8 cellular contexts compared by ENCODE assay signal in the genomic region with DNA sequence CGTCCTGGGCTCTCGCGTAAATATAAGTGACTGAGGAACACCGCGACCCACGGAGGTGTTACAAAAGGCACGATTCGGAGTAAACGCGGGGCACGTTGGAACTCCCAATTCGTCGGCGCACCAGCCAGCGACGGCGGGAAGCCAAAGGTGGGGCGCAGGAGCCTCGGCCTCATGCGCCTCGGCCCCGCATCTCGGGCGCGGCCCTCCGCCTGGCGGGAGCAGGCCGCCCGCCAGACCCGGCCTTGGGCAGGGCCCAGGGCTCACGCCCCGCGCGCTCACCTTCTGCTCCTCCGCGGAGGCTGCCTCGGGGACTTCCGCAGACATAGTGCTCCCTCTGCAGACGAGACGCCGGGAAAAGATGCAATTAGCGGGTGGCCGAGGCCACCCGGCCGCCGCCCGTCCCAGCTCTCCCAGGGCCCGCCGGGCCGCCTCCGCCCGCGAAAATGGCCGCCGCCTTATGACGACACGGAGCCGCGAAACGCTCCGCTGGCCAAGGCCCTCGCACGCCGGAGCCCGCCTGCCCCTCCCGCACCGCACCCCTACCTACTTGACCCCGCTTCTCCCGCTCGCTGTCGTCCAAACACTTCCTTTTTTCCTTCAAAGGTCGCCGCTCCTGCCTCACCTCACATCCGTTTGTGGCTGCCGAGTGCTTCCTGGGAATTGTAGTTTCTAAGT. TPM values are rescaled to one million over a fixed set of nuclear protein-coding genes. Genes with fewer than 3 reads are reported as not detected.
DNase-seq lines count a peak whose midpoint lies in the region; ATAC-seq, FAIRE-seq and TF ChIP-seq lines count a peak whose summit lies in the region.

Gene ARPP19 (minus strand): TSS at position 462 of the 675 bp plus-strand sequence. CDS start 138 bp downstream, at position 324.

- peaks cover 17 to 34% (median 27%) of the 10 kb centered on the region in 10 experiments for H3K4me1 ChIP-seq in BLaER1 treated with 17β-estradiol and CSF1 and Interleukin-3, amounts not matched to agents 10 nM and 100 nM
- H3K4me1 ChIP-seq in HepG2 (ENCODE audit: insufficient read depth, low read length): peaks cover 49% of the 10 kb centered on the region

- H2AFZ ChIP-seq in HepG2 (ENCODE audit: low read length): peak within 1 kb of the TSS; percentile 94

- no peak for TF ChIP-seq RAD21 in HepG2 (CRISPR knock-in tag; IDR thresholded peaks at IDR 0.05)

- no peaks in the 10 kb centered on the region for H3K9me3 Mint-ChIP-seq in dendritic cell treated with granulocyte-macrophage colony-stimulating factor and Interleukin-4, amounts not matched to agents 40 ng/mL and 50 ng/mL, for 4 days

- peak within 1 kb of the TSS; percentile 82 to 99 (median 91) for H3K4me2 ChIP-seq in BLaER1 treated with 17β-estradiol and CSF1 and Interleukin-3, amounts not matched to agents 10 nM and 100 nM
- peak within 1 kb of the TSS; percentile 88 for H3K4me2 ChIP-seq in HepG2 (ENCODE audit: low read depth, low read length)

- peak within 1 kb of the TSS; percentile 90 for H3K4me3 Mint-ChIP-seq in dendritic cell treated with granulocyte-macrophage colony-stimulating factor and Interleukin-4, amounts not matched to agents 40 ng/mL and 50 ng/mL, for 4 days

- peaks cover 49% of the 10 kb centered on the region for H3K79me2 ChIP-seq in HepG2 (ENCODE audit: insufficient read depth, low read length)

- peak; percentile 84 for FAIRE-seq in HepG2 (lab: Jason Lieb, UNC)

- H3K27ac Mint-ChIP-seq in dendritic cell treated with granulocyte-macrophage colony-stimulating factor and Interleukin-4, amounts not matched to agents 40 ng/mL and 50 ng/mL, for 4 days: peak within 1 kb of the TSS; percentile 98

- CTCF ChIA-PET in HepG2 (lab: Yijun Ruan, JAX; ENCODE audit: low intra/inter-chr PET ratio, low total read pairs): no interaction called here

- peaks cover 0 to 25% (median 15%) of the 10 kb centered on the region in 11 experiments; a peak in 16 of 22 replicates for H3K36me3 ChIP-seq in BLaER1 treated with 17β-estradiol and CSF1 and Interleukin-3, amounts not matched to agents 10 nM and 100 nM
- H3K36me3 ChIP-seq in HepG2 (replicated peaks in 1 of 2; ENCODE audit: control insufficient read depth in 1 of 2, insufficient read depth in 2 of 2, low read length in 2 of 2): peaks cover 0 to 3% of the 10 kb centered on the region in 2 experiments; a peak in 1 of 5 replicates

- no peaks in the 10 kb centered on the region; a peak in 1 of 22 replicates for H3K9me3 ChIP-seq in BLaER1 treated with 17β-estradiol and CSF1 and Interleukin-3, amounts not matched to agents 10 nM and 100 nM (replicated peaks in 1 of 11)
- H3K9me3 ChIP-seq in HepG2 (ENCODE audit: low read length): no peaks in the 10 kb centered on the region

- WGBS in HepG2 (ENCODE audit: low lambda C conversion rate): under 1% methylated on average over 41 of the region's 75 CpGs

- no TSS peak for BruUV-seq in HepG2 (replicated peaks; lab: Mats Ljungman, UMichigan)

- H3K27me3 ChIP-seq in BLaER1 treated with 17β-estradiol and CSF1 and Interleukin-3, amounts not matched to agents 10 nM and 100 nM: no peaks in the 10 kb centered on the region
- H3K27me3 ChIP-seq in HepG2 (ENCODE audit: control insufficient read depth in 1 of 2, insufficient read depth in 2 of 2, low read length in 2 of 2): no peaks in the 10 kb centered on the region; a peak in 1 of 5 replicates

- in situ Hi-C loops in HepG2 (cut with HindIII; ENCODE audit: extremely low pct_ligation_motif_present, low pct_unique_long_range_greater_than_20kb): no loop called here

- POLR2A ChIA-PET in HepG2 (lab: Yijun Ruan, JAX): interaction anchor here (0.8 to 1.6 kb wide), 3 partner anchors 40 to 312 kb away, joined by 3 to 4 read pairs (median 3); partner anchors contain the start of gene MYO5A

- peak within 1 kb of the TSS; percentile 90 to 98 (median 95) for H3K9ac ChIP-seq in BLaER1 treated with 17β-estradiol and CSF1 and Interleukin-3, amounts not matched to agents 10 nM and 100 nM
- H3K9ac ChIP-seq in HepG2 (ENCODE audit: insufficient read depth, low read depth, low read length): peak within 1 kb of the TSS; percentile 94

- ATAC-seq in GM19328 (IDR thresholded peaks at IDR 0.05; ENCODE audit: unreplicated experiment) (peak; percentile 66), HG03520 (IDR thresholded peaks at IDR 0.05; ENCODE audit: unreplicated experiment) (peak; percentile 49), HepG2 (peak; percentile 93)

- TF ChIP-seq EP300 in HepG2 (IDR thresholded peaks at IDR 0.05; ENCODE audit: low read depth in 2 of 2, low read length in 2 of 2) (peak in 1 of 2 experiments; percentile 60; a peak in 1 of 4 replicates), HepG2 (CRISPR knock-in tag; IDR thresholded peaks at IDR 0.05; ENCODE audit: borderline replicate concordance) (0 out of 2 replicates have a peak, but pooled peaks have one; percentile 25)

- H3K36me3 Mint-ChIP-seq in dendritic cell treated with granulocyte-macrophage colony-stimulating factor and Interleukin-4, amounts not matched to agents 40 ng/mL and 50 ng/mL, for 4 days (ENCODE audit: low read depth): peaks cover 14% of the 10 kb centered on the region

- TF ChIP-seq CTCF in HepG2 (CRISPR knock-in tag; IDR thresholded peaks at IDR 0.05): no peak

- intact Hi-C loops in dendritic cell treated with granulocyte-macrophage colony-stimulating factor and Interleukin-4, amounts not matched to agents 40 ng/mL and 50 ng/mL, for 4 days (cut with micrococcal nuclease): loop anchor here (5.0 kb wide), 1 partner anchor 41 kb away; the partner anchor contains the start of gene MYO5A
- intact Hi-C loops in HepG2 (cut with micrococcal nuclease; ENCODE audit: unreplicated experiment): loop anchor here (2.0 to 5.0 kb wide), 3 partner anchors 110 to 311 kb away; partner anchors contain the start of gene ATOSA

- peak within 1 kb of the TSS; percentile 90 to 97 (median 94) for H3K27ac ChIP-seq in BLaER1 treated with 17β-estradiol and CSF1 and Interleukin-3, amounts not matched to agents 10 nM and 100 nM
- H3K27ac ChIP-seq in HepG2 (ENCODE audit: extremely low read length, insufficient read depth, low read length): peak within 1 kb of the TSS; percentile 87

- H3K4me3 ChIP-seq in BLaER1 treated with 17β-estradiol and CSF1 and Interleukin-3, amounts not matched to agents 10 nM and 100 nM: peak within 1 kb of the TSS; percentile 63 to 91 (median 81)
- H3K4me3 ChIP-seq in HepG2 (replicated peaks in 1 of 3; ENCODE audit: insufficient read depth in 1 of 3, low read depth in 2 of 3, low read length in 3 of 3): peak within 1 kb of the TSS; percentile 64 to 83 (median 80)

- peak; percentile 68 to 69 for TF ChIP-seq POLR2A in HepG2 (IDR thresholded peaks at IDR 0.05; ENCODE audit: insufficient read depth in 1 of 2, low read depth in 2 of 2, low read length in 2 of 2)

- DNase-seq in NCI-H526 treated with DMSO at 0.1 percent for 48 hours (lab: John Stamatoyannopoulos, UW) (peak; percentile 95), HepG2 (ENCODE audit: low spot score) (peak; percentile 94)
- DNase-seq in activated CD4-positive, alpha-beta T cell treated with anti-CD3 and anti-CD28 coated beads, Interleukin-2, amount 50 U/mL, for 24 hours (ENCODE audit: low read depth in 1 of 2, low spot score in 1 of 2): peak; percentile 65 to 76
- peak; percentile 85 for DNase-seq in stimulated activated CD4-positive, alpha-beta T cell treated with anti-CD3 and anti-CD28 coated beads, Interleukin-4, amount 100 ng/mL, for 24 hours

- H4K20me1 ChIP-seq in BLaER1 treated with 17β-estradiol and CSF1 and Interleukin-3, amounts not matched to agents 10 nM and 100 nM: peaks cover 31 to 45% (median 40%) of the 10 kb centered on the region in 11 experiments; a peak in 21 of 22 replicates
- peaks cover 36% of the 10 kb centered on the region for H4K20me1 ChIP-seq in HepG2 (ENCODE audit: insufficient read depth, low read length)

- peaks cover 13% of the 10 kb centered on the region for H3K4me1 Mint-ChIP-seq in dendritic cell treated with granulocyte-macrophage colony-stimulating factor and Interleukin-4, amounts not matched to agents 40 ng/mL and 50 ng/mL, for 4 days (ENCODE audit: low read depth)

- H3K27me3 Mint-ChIP-seq in dendritic cell treated with granulocyte-macrophage colony-stimulating factor and Interleukin-4, amounts not matched to agents 40 ng/mL and 50 ng/mL, for 4 days: no peaks in the 10 kb centered on the region

TF ChIP-seq in HepG2, 621 proteins besides CTCF, POLR2A, EP300 and RAD21 (continues in another document):
- TF ChIP-seq, protein P1, sequence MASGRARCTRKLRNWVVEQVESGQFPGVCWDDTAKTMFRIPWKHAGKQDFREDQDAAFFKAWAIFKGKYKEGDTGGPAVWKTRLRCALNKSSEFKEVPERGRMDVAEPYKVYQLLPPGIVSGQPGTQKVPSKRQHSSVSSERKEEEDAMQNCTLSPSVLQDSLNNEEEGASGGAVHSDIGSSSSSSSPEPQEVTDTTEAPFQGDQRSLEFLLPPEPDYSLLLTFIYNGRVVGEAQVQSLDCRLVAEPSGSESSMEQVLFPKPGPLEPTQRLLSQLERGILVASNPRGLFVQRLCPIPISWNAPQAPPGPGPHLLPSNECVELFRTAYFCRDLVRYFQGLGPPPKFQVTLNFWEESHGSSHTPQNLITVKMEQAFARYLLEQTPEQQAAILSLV (CRISPR knock-in tag; IDR thresholded peaks at IDR 0.05; ENCODE audit: borderline replicate concordance): peak; percentile 71; the same call in 1 of the 2 replicates
- peak; percentile 78; the same call in 1 of the 2 replicates for TF ChIP-seq DMAP1 (CRISPR knock-in tag; IDR thresholded peaks at IDR 0.05)

RNA-seq across cellular contexts. Expression of gene ARPP19, which starts in this region (rescaled TPM):
- total RNA-seq in HepG2 (2016; rRNA removed; fragmentation: Illumina TruSeq; extraction: Trizol): 123 and 213 TPM in 2 replicates
- 48.6 and 51.6 TPM in 2 replicates for total RNA-seq in HepG2 (2016; cell fraction: cytosol; rRNA removed; fragmentation: Illumina TruSeq; extraction: Trizol; ENCODE audit: low read depth)
- 118 and 236 TPM in 2 replicates for total RNA-seq in HepG2 (2016; cell fraction: insoluble cytoplasmic fraction; rRNA removed; fragmentation: Illumina TruSeq; extraction: Trizol)
- 139 and 157 TPM in 2 replicates for total RNA-seq in HepG2 (2016; cell fraction: membrane; rRNA removed; fragmentation: Illumina TruSeq; extraction: Trizol)
- 60.2 and 70.4 TPM in 2 replicates for total RNA-seq in HepG2 (2016; cell fraction: nucleus; rRNA removed; fragmentation: Illumina TruSeq; extraction: Trizol)
- 52.9 and 70.8 TPM in 2 replicates for polyA plus RNA-seq in HepG2 (2011; rRNA removed)
- 23.7 and 50.4 TPM in 2 replicates for polyA plus RNA-seq in HepG2 (2011; cell fraction: cytosol; rRNA removed)
- 8.8 and 16.4 TPM in 2 replicates for polyA plus RNA-seq in HepG2 (2011; cell fraction: nucleus; rRNA removed)
- 48.0 and 60.4 TPM in 2 replicates for polyA plus RNA-seq in HepG2 (2012)
- 47.2 and 48.8 TPM in 2 replicates for polyA plus RNA-seq in HepG2 (2016; cell fraction: cytosol; fragmentation: Illumina TruSeq; extraction: Trizol; ENCODE audit: low read depth)
- 150 and 158 TPM in 2 replicates for polyA plus RNA-seq in HepG2 (2016; cell fraction: insoluble cytoplasmic fraction; fragmentation: Illumina TruSeq; extraction: Trizol; ENCODE audit: low read depth)
- polyA plus RNA-seq in HepG2 (2016; cell fraction: membrane; fragmentation: Illumina TruSeq; extraction: Trizol; ENCODE audit: low read depth): 82.4 and 95.9 TPM in 2 replicates
- polyA plus RNA-seq in HepG2 (2016; cell fraction: nucleus; fragmentation: Illumina TruSeq; extraction: Trizol; ENCODE audit: insufficient read depth, low read depth): 65.7 and 70.7 TPM in 2 replicates
- 44.0 and 58.4 TPM in 2 replicates for polyA minus RNA-seq in HepG2 (2011; rRNA and poly(A)+ RNA removed; ENCODE audit: low replicate concordance)
- polyA minus RNA-seq in HepG2 (2011; cell fraction: cytosol; rRNA and poly(A)+ RNA removed): 55.9 and 73.0 TPM in 2 replicates
- polyA minus RNA-seq in HepG2 (2011; cell fraction: nucleus; rRNA and poly(A)+ RNA removed): 42.1 and 61.3 TPM in 2 replicates

Comparison
In these comparisons a context has a peak if more than half of its experiments do, and no peak if none do; other contexts are left out.
1. Peak in every context shown above with its lines: DNase-seq, ATAC-seq, H3K4me3 ChIP-seq and H3K27ac ChIP-seq.